In genomic region chr5:59838067-59838466, GRCh38 we compare ENCODE assay signal across 16 cellular contexts.
"Had no signal": no experiment of that assay in that cellular context is flagged by ENCODE, and none has a peak within 500 bp of the region (broad histone marks: within the 10 kb centered on the region; RNA-seq: fewer than 3 reads in every experiment).

No MANE protein-coding gene starts in this region.

- H3K4me3 ChIP-seq: MG63, SJSA1, SK-N-MC had no signal

- H3K27me3 ChIP-seq: MG63 had no signal

- H3K27ac ChIP-seq: SJSA1, SK-N-MC had no signal

- H3K9me3 ChIP-seq: MG63, SJSA1 had no signal

- DNase-seq: IMR-90, Karpas-422, KG1, MG63, NCI-H1092, NCI-H1105 treated with DMSO at 0.1 percent for 48 hours, NCI-H1930, NCI-H2171, NCI-H226, NCI-H510A, NCI-H524 treated with DMSO at 0.1 percent for 48 hours, Right ventricle myocardium superior, RPMI8226, SIG-M5 had no signal

- H3K36me3 ChIP-seq: MG63, SJSA1 had no signal
